1 cellular context compared by ENCODE assay signal in the genomic region with DNA sequence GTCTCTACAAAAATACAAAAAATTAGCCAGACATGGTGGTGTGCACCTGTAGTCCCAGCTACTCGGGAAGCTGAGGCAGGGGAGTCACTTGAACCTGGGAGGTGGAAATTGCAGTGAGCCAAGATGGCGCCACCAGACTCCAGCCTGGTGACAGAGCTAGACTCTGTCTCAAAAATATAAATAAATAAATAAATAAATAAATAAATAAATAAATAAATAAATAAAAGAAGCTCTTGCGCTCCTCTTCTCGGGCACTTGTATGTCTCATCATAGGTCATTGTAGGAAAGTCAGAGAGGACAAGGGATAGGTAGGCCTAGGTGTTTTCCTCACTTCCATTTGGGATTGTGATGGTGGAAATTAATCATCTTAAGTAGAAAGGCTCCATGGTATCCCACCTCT.
TF ChIP-seq lines count a peak whose summit lies in the region.

No MANE protein-coding gene starts in this region.

TF ChIP-seq in HEK293, 187 proteins besides CTCF, POLR2A, EP300 and RAD21 (continued from another document and continues in another):
- TF ChIP-seq KLF1 (tag by site-specific recombination; IDR thresholded peaks at IDR 0.05) = no peak
- no peak for TF ChIP-seq KLF8 (tag by site-specific recombination; IDR thresholded peaks at IDR 0.05)
- TF ChIP-seq ZNF501 (tag by site-specific recombination; IDR thresholded peaks at IDR 0.05) = peak; percentile 73
- TF ChIP-seq ZNF169 (tag by site-specific recombination; IDR thresholded peaks at IDR 0.05) = no peak
- no peak for TF ChIP-seq ZNF239 (tag by site-specific recombination; IDR thresholded peaks at IDR 0.05)
- TF ChIP-seq, protein P1, sequence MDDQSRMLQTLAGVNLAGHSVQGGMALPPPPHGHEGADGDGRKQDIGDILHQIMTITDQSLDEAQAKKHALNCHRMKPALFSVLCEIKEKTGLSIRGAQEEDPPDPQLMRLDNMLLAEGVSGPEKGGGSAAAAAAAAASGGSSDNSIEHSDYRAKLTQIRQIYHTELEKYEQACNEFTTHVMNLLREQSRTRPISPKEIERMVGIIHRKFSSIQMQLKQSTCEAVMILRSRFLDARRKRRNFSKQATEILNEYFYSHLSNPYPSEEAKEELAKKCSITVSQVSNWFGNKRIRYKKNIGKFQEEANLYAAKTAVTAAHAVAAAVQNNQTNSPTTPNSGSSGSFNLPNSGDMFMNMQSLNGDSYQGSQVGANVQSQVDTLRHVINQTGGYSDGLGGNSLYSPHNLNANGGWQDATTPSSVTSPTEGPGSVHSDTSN (CRISPR knock-in tag; IDR thresholded peaks at IDR 0.05) = no peak
- peak; percentile 73; the same call in 1 of the 2 replicates for TF ChIP-seq ZNF560 (tag by site-specific recombination; IDR thresholded peaks at IDR 0.05; ENCODE audit: borderline replicate concordance)
- TF ChIP-seq, protein P2, sequence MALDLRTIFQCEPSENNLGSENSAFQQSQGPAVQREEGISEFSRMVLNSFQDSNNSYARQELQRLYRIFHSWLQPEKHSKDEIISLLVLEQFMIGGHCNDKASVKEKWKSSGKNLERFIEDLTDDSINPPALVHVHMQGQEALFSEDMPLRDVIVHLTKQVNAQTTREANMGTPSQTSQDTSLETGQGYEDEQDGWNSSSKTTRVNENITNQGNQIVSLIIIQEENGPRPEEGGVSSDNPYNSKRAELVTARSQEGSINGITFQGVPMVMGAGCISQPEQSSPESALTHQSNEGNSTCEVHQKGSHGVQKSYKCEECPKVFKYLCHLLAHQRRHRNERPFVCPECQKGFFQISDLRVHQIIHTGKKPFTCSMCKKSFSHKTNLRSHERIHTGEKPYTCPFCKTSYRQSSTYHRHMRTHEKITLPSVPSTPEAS (tag by site-specific recombination; IDR thresholded peaks at IDR 0.05) = no peak
- TF ChIP-seq, protein P3, sequence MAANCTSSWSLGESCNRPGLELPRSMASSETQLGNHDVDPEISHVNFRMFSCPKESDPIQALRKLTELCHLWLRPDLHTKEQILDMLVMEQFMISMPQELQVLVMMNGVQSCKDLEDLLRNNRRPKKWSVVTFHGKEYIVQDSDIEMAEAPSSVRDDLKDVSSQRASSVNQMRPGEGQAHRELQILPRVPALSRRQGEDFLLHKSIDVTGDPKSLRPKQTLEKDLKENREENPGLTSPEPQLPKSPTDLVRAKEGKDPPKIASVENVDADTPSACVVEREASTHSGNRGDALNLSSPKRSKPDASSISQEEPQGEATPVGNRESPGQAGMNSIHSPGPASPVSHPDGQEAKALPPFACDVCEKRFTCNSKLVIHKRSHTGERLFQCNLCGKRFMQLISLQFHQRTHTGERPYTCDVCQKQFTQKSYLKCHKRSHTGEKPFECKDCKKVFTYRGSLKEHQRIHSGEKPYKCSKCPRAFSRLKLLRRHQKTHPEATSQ (tag by site-specific recombination; IDR thresholded peaks at IDR 0.05) = no peak
- peak; percentile 41; the same call in 1 of the 2 replicates for TF ChIP-seq KLF7 (tag by site-specific recombination; IDR thresholded peaks at IDR 0.05; ENCODE audit: borderline replicate concordance)
- TF ChIP-seq ZNF16 (tag by site-specific recombination; IDR thresholded peaks at IDR 0.05; ENCODE audit: low read depth) = no peak
- no peak for TF ChIP-seq ZNF324 (tag by site-specific recombination; IDR thresholded peaks at IDR 0.05)
- TF ChIP-seq ZNF514 (tag by site-specific recombination; IDR thresholded peaks at IDR 0.05) = 0 out of 2 replicates have a peak, but pooled peaks have one; percentile 28
- TF ChIP-seq ZNF423 (tag by site-specific recombination; IDR thresholded peaks at IDR 0.05) = no peak
- no peak for TF ChIP-seq ZNF221 (tag by site-specific recombination; IDR thresholded peaks at IDR 0.05; ENCODE audit: borderline replicate concordance)
- no peak for TF ChIP-seq GLIS1 (tag by site-specific recombination; IDR thresholded peaks at IDR 0.05)
- no peak for TF ChIP-seq ZNF521 (tag by site-specific recombination; IDR thresholded peaks at IDR 0.05)
- TF ChIP-seq, protein P4, sequence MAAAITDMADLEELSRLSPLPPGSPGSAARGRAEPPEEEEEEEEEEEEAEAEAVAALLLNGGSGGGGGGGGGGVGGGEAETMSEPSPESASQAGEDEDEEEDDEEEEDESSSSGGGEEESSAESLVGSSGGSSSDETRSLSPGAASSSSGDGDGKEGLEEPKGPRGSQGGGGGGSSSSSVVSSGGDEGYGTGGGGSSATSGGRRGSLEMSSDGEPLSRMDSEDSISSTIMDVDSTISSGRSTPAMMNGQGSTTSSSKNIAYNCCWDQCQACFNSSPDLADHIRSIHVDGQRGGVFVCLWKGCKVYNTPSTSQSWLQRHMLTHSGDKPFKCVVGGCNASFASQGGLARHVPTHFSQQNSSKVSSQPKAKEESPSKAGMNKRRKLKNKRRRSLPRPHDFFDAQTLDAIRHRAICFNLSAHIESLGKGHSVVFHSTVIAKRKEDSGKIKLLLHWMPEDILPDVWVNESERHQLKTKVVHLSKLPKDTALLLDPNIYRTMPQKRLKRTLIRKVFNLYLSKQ (tag by site-specific recombination; IDR thresholded peaks at IDR 0.05; ENCODE audit: borderline replicate concordance) = 0 out of 2 replicates have a peak, but pooled peaks have one; percentile 24
- TF ChIP-seq GLIS2 (tag by site-specific recombination; IDR thresholded peaks at IDR 0.05) = no peak
- TF ChIP-seq, protein P5, sequence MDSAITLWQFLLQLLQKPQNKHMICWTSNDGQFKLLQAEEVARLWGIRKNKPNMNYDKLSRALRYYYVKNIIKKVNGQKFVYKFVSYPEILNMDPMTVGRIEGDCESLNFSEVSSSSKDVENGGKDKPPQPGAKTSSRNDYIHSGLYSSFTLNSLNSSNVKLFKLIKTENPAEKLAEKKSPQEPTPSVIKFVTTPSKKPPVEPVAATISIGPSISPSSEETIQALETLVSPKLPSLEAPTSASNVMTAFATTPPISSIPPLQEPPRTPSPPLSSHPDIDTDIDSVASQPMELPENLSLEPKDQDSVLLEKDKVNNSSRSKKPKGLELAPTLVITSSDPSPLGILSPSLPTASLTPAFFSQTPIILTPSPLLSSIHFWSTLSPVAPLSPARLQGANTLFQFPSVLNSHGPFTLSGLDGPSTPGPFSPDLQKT (IDR thresholded peaks at IDR 0.05; ENCODE audit: borderline replicate concordance, low read depth, low read length) = no peak
- peak; percentile 98 for TF ChIP-seq ZNF394 (tag by site-specific recombination; IDR thresholded peaks at IDR 0.05; ENCODE audit: borderline replicate concordance)
- TF ChIP-seq ZNF184 (tag by site-specific recombination; IDR thresholded peaks at IDR 0.05) = no peak
- no peak; the same call in 1 of the 2 replicates for TF ChIP-seq GLI2 (tag by site-specific recombination; IDR thresholded peaks at IDR 0.05; ENCODE audit: borderline replicate concordance, low read depth)
- TF ChIP-seq ZFP37 (tag by site-specific recombination; IDR thresholded peaks at IDR 0.05) = peak; percentile 92
- TF ChIP-seq ZXDB (tag by site-specific recombination; IDR thresholded peaks at IDR 0.05) = peak; percentile 77
- TF ChIP-seq, protein P6, sequence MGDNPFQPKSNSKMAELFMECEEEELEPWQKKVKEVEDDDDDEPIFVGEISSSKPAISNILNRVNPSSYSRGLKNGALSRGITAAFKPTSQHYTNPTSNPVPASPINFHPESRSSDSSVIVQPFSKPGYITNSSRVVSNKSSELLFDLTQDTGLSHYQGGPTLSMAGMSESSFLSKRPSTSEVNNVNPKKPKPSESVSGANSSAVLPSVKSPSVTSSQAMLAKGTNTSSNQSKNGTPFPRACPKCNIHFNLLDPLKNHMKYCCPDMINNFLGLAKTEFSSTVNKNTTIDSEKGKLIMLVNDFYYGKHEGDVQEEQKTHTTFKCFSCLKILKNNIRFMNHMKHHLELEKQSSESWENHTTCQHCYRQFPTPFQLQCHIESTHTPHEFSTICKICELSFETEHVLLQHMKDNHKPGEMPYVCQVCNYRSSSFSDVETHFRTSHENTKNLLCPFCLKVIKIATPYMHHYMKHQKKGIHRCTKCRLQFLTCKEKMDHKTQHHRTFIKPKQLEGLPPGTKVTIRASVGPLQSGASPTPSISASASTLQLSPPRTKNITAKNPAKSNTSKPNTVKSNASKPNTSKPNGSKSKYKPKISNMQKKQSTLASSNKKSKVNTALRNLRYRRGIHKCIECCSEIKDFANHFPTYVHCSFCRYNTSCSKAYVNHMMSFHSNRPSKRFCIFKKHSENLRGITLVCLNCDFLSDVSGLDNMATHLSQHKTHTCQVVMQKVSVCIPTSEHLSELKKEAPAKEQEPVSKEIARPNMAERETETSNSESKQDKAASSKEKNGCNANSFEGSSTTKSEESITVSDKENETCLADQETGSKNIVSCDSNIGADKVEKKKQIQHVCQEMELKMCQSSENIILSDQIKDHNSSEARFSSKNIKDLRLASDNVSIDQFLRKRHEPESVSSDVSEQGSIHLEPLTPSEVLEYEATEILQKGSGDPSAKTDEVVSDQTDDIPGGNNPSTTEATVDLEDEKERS (tag by site-specific recombination; IDR thresholded peaks at IDR 0.05) = no peak
- no peak for TF ChIP-seq TCF7L2 (IDR thresholded peaks at IDR 0.05; ENCODE audit: borderline replicate concordance, low read depth, low read length)
- no peak for TF ChIP-seq ZNF37A (tag by site-specific recombination; IDR thresholded peaks at IDR 0.05)
- TF ChIP-seq ZNF433 (tag by site-specific recombination; IDR thresholded peaks at IDR 0.05; ENCODE audit: low read depth) = peak; percentile 78
- TF ChIP-seq ZNF19 (tag by site-specific recombination; IDR thresholded peaks at IDR 0.05; ENCODE audit: low read depth) = peak; percentile 88; the same call in 1 of the 2 replicates
- TF ChIP-seq ZNF266 (tag by site-specific recombination; IDR thresholded peaks at IDR 0.05; ENCODE audit: low read depth) = peak; percentile 71
- no peak for TF ChIP-seq PRDM1 (tag by site-specific recombination; IDR thresholded peaks at IDR 0.05)
- no peak for TF ChIP-seq HOXD13 (CRISPR knock-in tag; IDR thresholded peaks at IDR 0.05; ENCODE audit: borderline replicate concordance)
- no peak for TF ChIP-seq SETDB1 (IDR thresholded peaks at IDR 0.05; ENCODE audit: insufficient read length, low read length)
- TF ChIP-seq ZNF768 (tag by site-specific recombination; IDR thresholded peaks at IDR 0.05) = no peak
- no peak for TF ChIP-seq ZNF792 (tag by site-specific recombination; IDR thresholded peaks at IDR 0.05)
- no peak for TF ChIP-seq ZNF777 (tag by site-specific recombination; IDR thresholded peaks at IDR 0.05; ENCODE audit: borderline replicate concordance)
- TF ChIP-seq ZBTB21 (tag by site-specific recombination; IDR thresholded peaks at IDR 0.05) = peak; percentile 68
- TF ChIP-seq ZNF155 (tag by site-specific recombination; IDR thresholded peaks at IDR 0.05) = no peak
- TF ChIP-seq ZNF544 (tag by site-specific recombination; IDR thresholded peaks at IDR 0.05) = no peak
- TF ChIP-seq ZNF341 (tag by site-specific recombination; IDR thresholded peaks at IDR 0.05; ENCODE audit: low read depth) = 0 out of 2 replicates have a peak, but pooled peaks have one; percentile 25
- TF ChIP-seq ZNF174 (tag by site-specific recombination; IDR thresholded peaks at IDR 0.05) = no peak
- no peak for TF ChIP-seq ZNF132 (tag by site-specific recombination; IDR thresholded peaks at IDR 0.05; ENCODE audit: borderline replicate concordance)
- no peak for TF ChIP-seq ZNF302 (tag by site-specific recombination; IDR thresholded peaks at IDR 0.05; ENCODE audit: low read depth)
- TF ChIP-seq, protein P7, sequence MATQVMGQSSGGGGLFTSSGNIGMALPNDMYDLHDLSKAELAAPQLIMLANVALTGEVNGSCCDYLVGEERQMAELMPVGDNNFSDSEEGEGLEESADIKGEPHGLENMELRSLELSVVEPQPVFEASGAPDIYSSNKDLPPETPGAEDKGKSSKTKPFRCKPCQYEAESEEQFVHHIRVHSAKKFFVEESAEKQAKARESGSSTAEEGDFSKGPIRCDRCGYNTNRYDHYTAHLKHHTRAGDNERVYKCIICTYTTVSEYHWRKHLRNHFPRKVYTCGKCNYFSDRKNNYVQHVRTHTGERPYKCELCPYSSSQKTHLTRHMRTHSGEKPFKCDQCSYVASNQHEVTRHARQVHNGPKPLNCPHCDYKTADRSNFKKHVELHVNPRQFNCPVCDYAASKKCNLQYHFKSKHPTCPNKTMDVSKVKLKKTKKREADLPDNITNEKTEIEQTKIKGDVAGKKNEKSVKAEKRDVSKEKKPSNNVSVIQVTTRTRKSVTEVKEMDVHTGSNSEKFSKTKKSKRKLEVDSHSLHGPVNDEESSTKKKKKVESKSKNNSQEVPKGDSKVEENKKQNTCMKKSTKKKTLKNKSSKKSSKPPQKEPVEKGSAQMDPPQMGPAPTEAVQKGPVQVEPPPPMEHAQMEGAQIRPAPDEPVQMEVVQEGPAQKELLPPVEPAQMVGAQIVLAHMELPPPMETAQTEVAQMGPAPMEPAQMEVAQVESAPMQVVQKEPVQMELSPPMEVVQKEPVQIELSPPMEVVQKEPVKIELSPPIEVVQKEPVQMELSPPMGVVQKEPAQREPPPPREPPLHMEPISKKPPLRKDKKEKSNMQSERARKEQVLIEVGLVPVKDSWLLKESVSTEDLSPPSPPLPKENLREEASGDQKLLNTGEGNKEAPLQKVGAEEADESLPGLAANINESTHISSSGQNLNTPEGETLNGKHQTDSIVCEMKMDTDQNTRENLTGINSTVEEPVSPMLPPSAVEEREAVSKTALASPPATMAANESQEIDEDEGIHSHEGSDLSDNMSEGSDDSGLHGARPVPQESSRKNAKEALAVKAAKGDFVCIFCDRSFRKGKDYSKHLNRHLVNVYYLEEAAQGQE (tag by site-specific recombination; IDR thresholded peaks at IDR 0.05) = peak; percentile 75
- 0 out of 2 replicates have a peak, but pooled peaks have one; percentile 31 for TF ChIP-seq ZNF404 (tag by site-specific recombination; IDR thresholded peaks at IDR 0.05)
- peak; percentile 79 for TF ChIP-seq ZNF202 (tag by site-specific recombination; IDR thresholded peaks at IDR 0.05; ENCODE audit: borderline replicate concordance)
- no peak for TF ChIP-seq ZNF335 (tag by site-specific recombination; conservative IDR thresholded peaks at IDR 0.05)
- TF ChIP-seq ZNF366 (tag by site-specific recombination; conservative IDR thresholded peaks at IDR 0.05) = no peak; the same call in 1 of the 2 replicates
- TF ChIP-seq, protein P8, sequence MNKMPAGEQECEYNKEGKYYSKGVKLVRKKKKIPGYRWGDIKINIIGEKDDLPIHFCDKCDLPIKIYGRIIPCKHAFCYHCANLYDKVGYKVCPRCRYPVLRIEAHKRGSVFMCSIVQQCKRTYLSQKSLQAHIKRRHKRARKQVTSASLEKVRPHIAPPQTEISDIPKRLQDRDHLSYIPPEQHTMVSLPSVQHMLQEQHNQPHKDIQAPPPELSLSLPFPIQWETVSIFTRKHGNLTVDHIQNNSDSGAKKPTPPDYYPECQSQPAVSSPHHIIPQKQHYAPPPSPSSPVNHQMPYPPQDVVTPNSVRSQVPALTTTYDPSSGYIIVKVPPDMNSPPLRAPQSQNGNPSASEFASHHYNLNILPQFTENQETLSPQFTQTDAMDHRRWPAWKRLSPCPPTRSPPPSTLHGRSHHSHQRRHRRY (tag by site-specific recombination; IDR thresholded peaks at IDR 0.05) = no peak
- TF ChIP-seq, protein P9, sequence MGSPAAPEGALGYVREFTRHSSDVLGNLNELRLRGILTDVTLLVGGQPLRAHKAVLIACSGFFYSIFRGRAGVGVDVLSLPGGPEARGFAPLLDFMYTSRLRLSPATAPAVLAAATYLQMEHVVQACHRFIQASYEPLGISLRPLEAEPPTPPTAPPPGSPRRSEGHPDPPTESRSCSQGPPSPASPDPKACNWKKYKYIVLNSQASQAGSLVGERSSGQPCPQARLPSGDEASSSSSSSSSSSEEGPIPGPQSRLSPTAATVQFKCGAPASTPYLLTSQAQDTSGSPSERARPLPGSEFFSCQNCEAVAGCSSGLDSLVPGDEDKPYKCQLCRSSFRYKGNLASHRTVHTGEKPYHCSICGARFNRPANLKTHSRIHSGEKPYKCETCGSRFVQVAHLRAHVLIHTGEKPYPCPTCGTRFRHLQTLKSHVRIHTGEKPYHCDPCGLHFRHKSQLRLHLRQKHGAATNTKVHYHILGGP (tag by site-specific recombination; IDR thresholded peaks at IDR 0.05) = no peak
- TF ChIP-seq ZBTB17 (tag by site-specific recombination; IDR thresholded peaks at IDR 0.05) = no peak
- no peak for TF ChIP-seq ZNF146 (tag by site-specific recombination; IDR thresholded peaks at IDR 0.05)
